11 cellular contexts compared by ENCODE assay signal in the genomic region with DNA sequence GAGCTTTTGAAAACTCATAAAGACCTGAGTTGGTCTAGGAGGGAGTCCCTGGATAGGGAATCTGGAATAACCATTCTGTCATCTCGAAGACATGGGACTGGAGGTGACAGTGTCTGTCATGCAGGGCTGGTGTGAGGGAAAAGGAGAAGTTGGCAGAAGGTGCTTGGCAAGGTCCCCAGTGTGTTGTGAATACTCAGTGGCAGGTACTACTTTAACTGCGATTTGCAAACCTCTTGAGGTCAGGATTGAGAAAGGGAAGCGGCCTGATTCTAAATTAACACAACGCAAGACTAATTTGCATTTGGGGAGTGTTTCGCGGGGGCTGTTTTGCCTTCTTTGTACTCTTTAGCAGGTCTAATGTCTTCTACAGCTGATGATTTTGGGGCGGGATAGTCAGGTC.
DNase-seq lines count a peak whose midpoint lies in the region; ATAC-seq, FAIRE-seq and TF ChIP-seq lines count a peak whose summit lies in the region.
"Had no signal": no experiment of that assay in that cellular context is flagged by ENCODE, and none has a peak within 500 bp of the region (broad histone marks: within the 10 kb centered on the region; RNA-seq: fewer than 3 reads in every experiment).

No MANE protein-coding gene starts in this region.

- H3K4me1 Mint-ChIP-seq in natural killer cell = peaks cover 0 to 11% of the 10 kb centered on the region in 2 donors
- H3K4me1 Mint-ChIP-seq in effector memory CD8-positive, alpha-beta T cell (ENCODE audit: low read depth in 2 of 2) = no peaks in the 10 kb centered on the region

- no peaks in the 10 kb centered on the region for H3K27me3 Mint-ChIP-seq in natural killer cell (ENCODE audit: low read depth in 2 of 2)
- no peaks in the 10 kb centered on the region for H3K27me3 Mint-ChIP-seq in effector memory CD8-positive, alpha-beta T cell

- no peak for TF ChIP-seq CTCF in natural killer cell (IDR thresholded peaks at IDR 0.05)

- no peak overlapping the region for H3K4me3 Mint-ChIP-seq in natural killer cell
- H3K4me3 Mint-ChIP-seq in effector memory CD8-positive, alpha-beta T cell = no peak overlapping the region

- peak; percentile 62 for FAIRE-seq in GM12892 (lab: Jason Lieb, UNC)

- no peaks in the 10 kb centered on the region for H3K36me3 Mint-ChIP-seq in natural killer cell
- no peaks in the 10 kb centered on the region for H3K36me3 Mint-ChIP-seq in effector memory CD8-positive, alpha-beta T cell (ENCODE audit: insufficient read depth)

- no peaks in the 10 kb centered on the region for H3K9me3 Mint-ChIP-seq in natural killer cell
- H3K9me3 Mint-ChIP-seq in effector memory CD8-positive, alpha-beta T cell = peaks cover 4 to 6% of the 10 kb centered on the region in 2 donors

- intact Hi-C loops in natural killer cell (cut with micrococcal nuclease) = no loop called here

- no peak for DNase-seq in GM12892 (ENCODE audit: insufficient read length)
- no peak for DNase-seq in natural killer cell
- DNase-seq in COLO829 (ENCODE audit: low spot score) = no peak
- no peak for DNase-seq in hypothalamus (lab: John Stamatoyannopoulos, UW)
- DNase-seq in effector memory CD8-positive, alpha-beta T cell = no peak
- DNase-seq: activated CD8-positive, alpha-beta memory T cell treated with anti-CD3 and anti-CD28 coated beads for 24 hours; mucosa of descending colon; NCI-H774 had no signal

- peak; percentile 41 for ATAC-seq in GM19328 (IDR thresholded peaks at IDR 0.05; ENCODE audit: unreplicated experiment)
- peak; percentile 46 for ATAC-seq in HG02759 (IDR thresholded peaks at IDR 0.05; ENCODE audit: unreplicated experiment)
- ATAC-seq in HG03521 (IDR thresholded peaks at IDR 0.05; ENCODE audit: unreplicated experiment) = peak; percentile 42
- no peak for ATAC-seq in natural killer cell
- no peak for ATAC-seq in effector memory CD8-positive, alpha-beta T cell (replicated peaks)
- ATAC-seq: mucosa of descending colon had no signal

- TF ChIP-seq POLR2A in GM12892 (IDR thresholded peaks at IDR 0.05; ENCODE audit: low read depth, low read length) = no peak

- H3K27ac Mint-ChIP-seq in natural killer cell = no peak overlapping the region
- H3K27ac Mint-ChIP-seq in effector memory CD8-positive, alpha-beta T cell = no peak overlapping the region

Comparison
In these comparisons a context has a peak if more than half of its experiments do, and no peak if none do; other contexts are left out.
1. ATAC-seq: peak in GM19328 (single experiment), HG02759 (single experiment) and HG03521 (single experiment); none in natural killer cell (0 of 3) and effector memory CD8-positive, alpha-beta T cell (single experiment).